Comparison of ENCODE assay signal across 25 cellular contexts in genomic region chr17:81431545-81432482, GRCh38.
"Had no signal": no experiment of that assay in that cellular context is flagged by ENCODE, and none has a peak within 500 bp of the region (broad histone marks: within the 10 kb centered on the region; RNA-seq: fewer than 3 reads in every experiment).

No MANE protein-coding gene starts in this region.

- H3K36me3 ChIP-seq: heart right ventricle, lower lobe of right lung, neural progenitor cell, thoracic aorta, uterus had no signal

- H3K4me3 ChIP-seq: esophagus muscularis mucosa, heart right ventricle, lower lobe of right lung, neural progenitor cell, thoracic aorta, uterus had no signal

- H3K4me1 Mint-ChIP-seq: central memory CD8-positive, alpha-beta T cell; endodermal cell; natural killer cell had no signal

- H3K4me1 ChIP-seq: foreskin keratinocyte had no signal

- H3K4me2 ChIP-seq: neural progenitor cell had no signal

- H3K9me3 ChIP-seq: esophagus muscularis mucosa, heart right ventricle, lower lobe of right lung, thoracic aorta, uterus had no signal

- H2AFZ ChIP-seq: neural progenitor cell had no signal

- H3K9me3 Mint-ChIP-seq: activated B cell treated with CpG ODN at 0.5 μM for 24 hours; activated CD8-positive, alpha-beta T cell treated with anti-CD3 and anti-CD28 coated beads for 36 hours; activated T-cell treated with anti-CD3 and anti-CD28 coated beads, Interleukin-2, amount 50 U/mL, for 4 hours; activated T-helper 2 cell treated with anti-CD3 and anti-CD28 coated beads, Interferon-gamma antibody, Interleukin-2, Interleukin-4, amounts not matched to agents 10 μg/mL and 5 μg/mL and 100 μg/mL, durations not matched to agents 14 hours and 24 hours and 36 hours; central memory CD8-positive, alpha-beta T cell; dendritic cell treated with granulocyte-macrophage colony-stimulating factor and Interleukin-4, amounts not matched to agents 40 ng/mL and 50 ng/mL, for 4 days; endodermal cell; natural killer cell; neural progenitor cell; stimulated activated effector memory CD8-positive, alpha-beta T cell treated with anti-CD3 and anti-CD28 coated beads, Interleukin-12 subunit alpha, Interleukin-12 subunit beta, amount 100 ng/mL, for 72 hours; stimulated activated naive CD8-positive, alpha-beta T cell treated with anti-CD3 and anti-CD28 coated beads, Interleukin-15, Interleukin-2, amounts not matched to agents 100 ng/mL and 50 ng/mL, for 24 hours; T-helper 2 cell treated with Interferon-gamma antibody and Interleukin-4, amounts not matched to agents 5 μg/mL and 100 μg/mL, for 36 hours had no signal

- H3K4me3 Mint-ChIP-seq: activated B cell treated with CpG ODN at 0.5 μM for 24 hours; activated CD8-positive, alpha-beta T cell treated with anti-CD3 and anti-CD28 coated beads for 36 hours; activated naive CD8-positive, alpha-beta T cell; activated T-cell treated with anti-CD3 and anti-CD28 coated beads, Interleukin-2, amount 50 U/mL, for 4 hours; central memory CD8-positive, alpha-beta T cell; dendritic cell treated with granulocyte-macrophage colony-stimulating factor and Interleukin-4, amounts not matched to agents 40 ng/mL and 50 ng/mL, for 4 days; endodermal cell; natural killer cell; neural progenitor cell; stimulated activated effector memory CD8-positive, alpha-beta T cell treated with anti-CD3 and anti-CD28 coated beads, Interleukin-12 subunit alpha, Interleukin-12 subunit beta, amount 100 ng/mL, for 72 hours; stimulated activated naive CD8-positive, alpha-beta T cell treated with anti-CD3 and anti-CD28 coated beads, Interleukin-15, Interleukin-2, amounts not matched to agents 100 ng/mL and 50 ng/mL, for 24 hours; T-helper 2 cell treated with Interferon-gamma antibody and Interleukin-4, amounts not matched to agents 5 μg/mL and 100 μg/mL, for 36 hours had no signal

- H3K27me3 ChIP-seq: esophagus muscularis mucosa, neural progenitor cell, uterus had no signal

- H3K36me3 Mint-ChIP-seq: activated naive CD8-positive, alpha-beta T cell; natural killer cell; neural progenitor cell; stimulated activated effector memory CD8-positive, alpha-beta T cell treated with anti-CD3 and anti-CD28 coated beads, Interleukin-12 subunit alpha, Interleukin-12 subunit beta, amount 100 ng/mL, for 72 hours had no signal

- DNase-seq: activated B cell treated with CpG ODN at 0.5 μM for 24 hours; activated CD4-positive, alpha-beta T cell treated with anti-CD3 and anti-CD28 coated beads, Interleukin-2, amount 50 U/mL, for 1 hour; activated CD8-positive, alpha-beta T cell treated with anti-CD3 and anti-CD28 coated beads for 36 hours; activated T-cell treated with anti-CD3 and anti-CD28 coated beads, Interleukin-2, amount 50 U/mL, for 4 hours; endodermal cell; foreskin keratinocyte; heart right ventricle; lower lobe of right lung; mesendoderm; natural killer cell; right cardiac atrium; stimulated activated CD4-positive, alpha-beta T cell treated with anti-CD3 and anti-CD28 coated beads, Interleukin-12 subunit alpha, Interleukin-12 subunit beta, amount 100 ng/mL, for 4 hours; stimulated activated CD4-positive, alpha-beta T cell treated with anti-CD3 and anti-CD28 coated beads, Interleukin-4, amount 100 ng/mL, for 24 hours; trophoblast cell; uterus had no signal

- H3K27ac Mint-ChIP-seq: activated B cell treated with CpG ODN at 0.5 μM for 24 hours; activated CD8-positive, alpha-beta T cell treated with anti-CD3 and anti-CD28 coated beads for 36 hours; activated naive CD8-positive, alpha-beta T cell; activated T-helper 2 cell treated with anti-CD3 and anti-CD28 coated beads, Interferon-gamma antibody, Interleukin-2, Interleukin-4, amounts not matched to agents 10 μg/mL and 5 μg/mL and 100 μg/mL, durations not matched to agents 14 hours and 24 hours and 36 hours; dendritic cell treated with granulocyte-macrophage colony-stimulating factor and Interleukin-4, amounts not matched to agents 40 ng/mL and 50 ng/mL, for 4 days; endodermal cell; natural killer cell; neural progenitor cell; stimulated activated effector memory CD8-positive, alpha-beta T cell treated with anti-CD3 and anti-CD28 coated beads, Interleukin-12 subunit alpha, Interleukin-12 subunit beta, amount 100 ng/mL, for 72 hours; stimulated activated naive CD8-positive, alpha-beta T cell treated with anti-CD3 and anti-CD28 coated beads, Interleukin-15, Interleukin-2, amounts not matched to agents 100 ng/mL and 50 ng/mL, for 24 hours; T-helper 2 cell treated with Interferon-gamma antibody and Interleukin-4, amounts not matched to agents 5 μg/mL and 100 μg/mL, for 36 hours had no signal

- H3K27ac ChIP-seq: esophagus muscularis mucosa, foreskin keratinocyte, heart right ventricle, lower lobe of right lung, neural progenitor cell, thoracic aorta, uterus had no signal

- H3K9ac ChIP-seq: neural progenitor cell had no signal

- ATAC-seq: activated CD8-positive, alpha-beta T cell treated with anti-CD3 and anti-CD28 coated beads for 36 hours; activated T-cell treated with anti-CD3 and anti-CD28 coated beads, Interleukin-2, amount 50 U/mL, for 4 hours; foreskin keratinocyte; heart right ventricle; natural killer cell; right cardiac atrium; stimulated activated effector memory CD8-positive, alpha-beta T cell treated with anti-CD3 and anti-CD28 coated beads, Interleukin-12 subunit alpha, Interleukin-12 subunit beta, amount 100 ng/mL, for 72 hours had no signal
